In genomic region chr11:32963721-32964120, GRCh38 we compare ENCODE assay signal across 27 cellular contexts.
"Had no signal": no experiment of that assay in that cellular context is flagged by ENCODE, and none has a peak within 500 bp of the region (broad histone marks: within the 10 kb centered on the region; RNA-seq: fewer than 3 reads in every experiment).

No MANE protein-coding gene starts in this region.

- H3K27ac Mint-ChIP-seq: naive thymus-derived CD4-positive, alpha-beta T cell; nephron; neural progenitor cell; progenitor cell of endocrine pancreas; stimulated activated memory B cell treated with anti-CD40 and anti-IgM and Interleukin-4, amounts not matched to agents 10 μg/mL and 1 μg/mL and 100 μg/mL, for 72 hours had no signal

- H3K9me3 ChIP-seq: esophagus muscularis mucosa, heart right ventricle, left lung, sigmoid colon, thoracic aorta, tibial nerve, upper lobe of right lung, uterus had no signal

- H3K27me3 ChIP-seq: dorsolateral prefrontal cortex, esophagus muscularis mucosa, heart right ventricle, left lung, neural progenitor cell, sigmoid colon, tibial nerve, upper lobe of right lung, uterus had no signal

- H3K36me3 ChIP-seq: uterus had no signal

- H3K4me3 ChIP-seq: dorsolateral prefrontal cortex, esophagus muscularis mucosa, heart right ventricle, left lung, neural progenitor cell, sigmoid colon, thoracic aorta, tibial nerve, upper lobe of right lung, uterus had no signal

- H3K27ac ChIP-seq: dorsolateral prefrontal cortex, epithelial cell of prostate, esophagus muscularis mucosa, heart right ventricle, left lung, neural progenitor cell, parathyroid adenoma, sigmoid colon, thoracic aorta, tibial nerve, upper lobe of right lung, uterus had no signal

- H3K4me1 Mint-ChIP-seq: nephron; neural progenitor cell; stimulated activated memory B cell treated with anti-CD40 and anti-IgM and Interleukin-4, amounts not matched to agents 10 μg/mL and 1 μg/mL and 100 μg/mL, for 72 hours had no signal

- ATAC-seq: heart right ventricle; left cardiac atrium; left lung; naive thymus-derived CD4-positive, alpha-beta T cell; right cardiac atrium; stimulated activated memory B cell treated with anti-CD40 and anti-IgM and Interleukin-4, amounts not matched to agents 10 μg/mL and 1 μg/mL and 100 μg/mL, for 72 hours; stimulated activated naive CD8-positive, alpha-beta T cell treated with anti-CD3 and anti-CD28 coated beads, Interleukin-15, Interleukin-2, amounts not matched to agents 100 U/mL and 50 U/mL, for 24 hours; upper lobe of right lung had no signal

- H3K4me1 ChIP-seq: heart right ventricle, left lung, neural progenitor cell, parathyroid adenoma, upper lobe of right lung, uterus had no signal

- H3K9me3 Mint-ChIP-seq: naive thymus-derived CD4-positive, alpha-beta T cell; nephron; neural progenitor cell; stimulated activated memory B cell treated with anti-CD40 and anti-IgM and Interleukin-4, amounts not matched to agents 10 μg/mL and 1 μg/mL and 100 μg/mL, for 72 hours had no signal

- H3K9ac ChIP-seq: neural progenitor cell, parathyroid adenoma had no signal

- DNase-seq: dorsolateral prefrontal cortex; effector CD4-positive, alpha-beta T cell; foreskin melanocyte; glutamatergic neuron; heart right ventricle; hippocampal formation; left cardiac atrium; left lung; mesenchymal stem cell; midbrain; naive thymus-derived CD4-positive, alpha-beta T cell; right cardiac atrium; sigmoid colon; stimulated activated CD4-positive, alpha-beta T cell treated with anti-CD3 and anti-CD28 coated beads, Interleukin-4, amount 100 ng/mL, for 4 hours; stimulated activated naive CD8-positive, alpha-beta T cell treated with anti-CD3 and anti-CD28 coated beads, Interleukin-15, Interleukin-2, amounts not matched to agents 100 U/mL and 50 U/mL, for 24 hours; substantia nigra; upper lobe of right lung; uterus had no signal

- H2AFZ ChIP-seq: neural progenitor cell, parathyroid adenoma had no signal

- H3K79me2 ChIP-seq: parathyroid adenoma had no signal

- H3K4me2 ChIP-seq: neural progenitor cell had no signal

- H3K4me3 Mint-ChIP-seq: naive thymus-derived CD4-positive, alpha-beta T cell; nephron; neural progenitor cell; stimulated activated memory B cell treated with anti-CD40 and anti-IgM and Interleukin-4, amounts not matched to agents 10 μg/mL and 1 μg/mL and 100 μg/mL, for 72 hours had no signal

- H3K27me3 Mint-ChIP-seq: naive thymus-derived CD4-positive, alpha-beta T cell; progenitor cell of endocrine pancreas; stimulated activated memory B cell treated with anti-CD40 and anti-IgM and Interleukin-4, amounts not matched to agents 10 μg/mL and 1 μg/mL and 100 μg/mL, for 72 hours had no signal
